In the genomic region with DNA sequence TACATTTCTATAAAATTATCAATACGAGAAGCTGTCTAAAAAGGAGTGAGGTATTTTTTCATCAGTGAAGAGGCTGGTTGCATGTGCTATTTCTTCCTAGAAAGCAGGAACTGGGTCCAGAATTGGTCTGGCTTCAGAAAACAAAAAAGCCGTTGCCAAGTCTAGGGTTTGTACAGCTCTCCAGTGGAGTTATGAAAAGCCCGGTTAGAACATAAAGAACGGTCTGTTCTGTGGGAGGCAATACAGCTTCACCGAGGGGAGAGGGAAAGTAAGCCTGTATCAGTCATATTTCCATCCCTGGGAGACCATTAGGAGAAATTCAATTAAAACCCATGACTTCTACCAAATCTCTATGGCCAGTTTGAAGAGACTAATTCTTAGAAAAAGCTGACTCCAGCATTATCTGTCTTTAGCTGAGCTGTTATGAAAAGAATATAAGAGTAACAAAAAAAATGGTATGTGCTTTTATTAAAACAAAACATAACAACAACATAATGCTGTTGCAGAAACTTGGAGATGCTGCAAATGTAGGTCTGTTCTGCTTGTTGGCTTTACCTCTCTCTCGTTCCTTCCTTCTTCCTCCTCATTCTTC, we compare ENCODE assay signal across 23 cellular contexts.
DNase-seq lines count a peak whose midpoint lies in the region; ATAC-seq and TF ChIP-seq lines count a peak whose summit lies in the region.
"Had no signal": no experiment of that assay in that cellular context is flagged by ENCODE, and none has a peak within 500 bp of the region (broad histone marks: within the 10 kb centered on the region; RNA-seq: fewer than 3 reads in every experiment).

No MANE protein-coding gene starts in this region.

- no peaks in the 10 kb centered on the region for H3K79me2 ChIP-seq in GM23338 (replicated peaks; ENCODE audit: insufficient read depth)
- H3K79me2 ChIP-seq in smooth muscle cell (ENCODE audit: low read depth): no peaks in the 10 kb centered on the region

- no peak overlapping the region for H3K27ac Mint-ChIP-seq in GM23338
- H3K27ac Mint-ChIP-seq in T-helper 2 cell treated with Interferon-gamma antibody and Interleukin-4, amounts not matched to agents 5 μg/mL and 100 μg/mL, for 36 hours: no peak overlapping the region
- H3K27ac Mint-ChIP-seq: CD4-positive, alpha-beta T cell; H9; HFFc6 had no signal

- no peaks in the 10 kb centered on the region for H3K9me3 ChIP-seq in smooth muscle cell (replicated peaks; ENCODE audit: low read depth)
- H3K9me3 ChIP-seq: BLaER1 had no signal

- WGBS in smooth muscle cell (ENCODE audit: low lambda C conversion rate): 88% methylated on average over 6 of the region's 6 CpGs

- ATAC-seq in GM23338 (no peak), GM21381 (IDR thresholded peaks at IDR 0.05; ENCODE audit: unreplicated experiment) (no peak)
- ATAC-seq: Panc1 had no signal

- H3F3A ChIP-seq in GM23338 (replicated peaks; ENCODE audit: low read depth) (no peaks in the 10 kb centered on the region), smooth muscle cell (ENCODE audit: low read depth) (peaks cover 3% of the 10 kb centered on the region)

- H3K4me2 ChIP-seq in GM23338: no peak overlapping the region
- H3K4me2 ChIP-seq in smooth muscle cell: no peak overlapping the region
- H3K4me2 ChIP-seq: BLaER1 had no signal

- H3K4me3 Mint-ChIP-seq in GM23338: no peak overlapping the region
- no peak overlapping the region for H3K4me3 Mint-ChIP-seq in T-helper 2 cell treated with Interferon-gamma antibody and Interleukin-4, amounts not matched to agents 5 μg/mL and 100 μg/mL, for 36 hours
- H3K4me3 Mint-ChIP-seq: CD4-positive, alpha-beta T cell; H9; HFFc6 had no signal

- H3K27me3 Mint-ChIP-seq in GM23338 (ENCODE audit: insufficient read depth, low read depth, poor library complexity): no peaks in the 10 kb centered on the region
- no peaks in the 10 kb centered on the region for H3K27me3 Mint-ChIP-seq in T-helper 2 cell treated with Interferon-gamma antibody and Interleukin-4, amounts not matched to agents 5 μg/mL and 100 μg/mL, for 36 hours (ENCODE audit: low read depth)

- H3K9ac ChIP-seq in smooth muscle cell (ENCODE audit: low read depth): no peak overlapping the region
- H3K9ac ChIP-seq: BLaER1 had no signal

- H4K20me1 ChIP-seq in GM23338 (replicated peaks; ENCODE audit: insufficient read depth) (no peaks in the 10 kb centered on the region), smooth muscle cell (ENCODE audit: low read depth) (no peaks in the 10 kb centered on the region)
- H4K20me1 ChIP-seq: BLaER1 had no signal

- peaks cover 3% of the 10 kb centered on the region; the same call in 1 of the 3 replicates for H3K36me3 Mint-ChIP-seq in GM23338 (ENCODE audit: low read depth)
- H3K36me3 Mint-ChIP-seq in T-helper 2 cell treated with Interferon-gamma antibody and Interleukin-4, amounts not matched to agents 5 μg/mL and 100 μg/mL, for 36 hours (ENCODE audit: low read depth): no peaks in the 10 kb centered on the region

- H2AFZ ChIP-seq in GM23338: peak overlapping the region; percentile 28; the same call in 1 of the 2 replicates
- peak overlapping the region; percentile 37 for H2AFZ ChIP-seq in smooth muscle cell (ENCODE audit: low read depth)

- H3K27ac ChIP-seq in GM23338 (ENCODE audit: low read depth) (no peak overlapping the region), smooth muscle cell (ENCODE audit: low read depth) (no peak overlapping the region)
- H3K27ac ChIP-seq: BLaER1 had no signal

- intact Hi-C loops in posterior vena cava (cut with DNase I): no loop called here

- peaks cover 58% of the 10 kb centered on the region for H3K9me3 Mint-ChIP-seq in GM23338
- no peaks in the 10 kb centered on the region for H3K9me3 Mint-ChIP-seq in T-helper 2 cell treated with Interferon-gamma antibody and Interleukin-4, amounts not matched to agents 5 μg/mL and 100 μg/mL, for 36 hours
- H3K9me3 Mint-ChIP-seq: CD4-positive, alpha-beta T cell; H9 had no signal

- peaks cover 6% of the 10 kb centered on the region; the same call in 1 of the 2 replicates for H3K9me2 ChIP-seq in GM23338 (ENCODE audit: insufficient read depth)

- no peaks in the 10 kb centered on the region for H3K4me1 ChIP-seq in GM23338 (ENCODE audit: insufficient read depth)
- H3K4me1 ChIP-seq in smooth muscle cell (ENCODE audit: low read depth): peaks cover 6% of the 10 kb centered on the region
- H3K4me1 ChIP-seq: BLaER1 had no signal

- H3K36me3 ChIP-seq in GM23338 (ENCODE audit: insufficient read depth) (no peaks in the 10 kb centered on the region), smooth muscle cell (ENCODE audit: low read depth) (no peaks in the 10 kb centered on the region)
- H3K36me3 ChIP-seq: BLaER1 had no signal

- DNase-seq in GM23338 (ENCODE audit: low spot score): no peak
- DNase-seq in epidermal melanocyte (ENCODE audit: insufficient read length, low spot score): peak; percentile 43
- peak; percentile 53 for DNase-seq in medulla oblongata (ENCODE audit: extremely low spot score)
- DNase-seq in smooth muscle cell (lab: John Stamatoyannopoulos, UW; ENCODE audit: unreplicated experiment): no peak
- DNase-seq in posterior vena cava (ENCODE audit: low spot score): no peak
- no peak for DNase-seq in T-helper 2 cell treated with Interferon-gamma antibody and Interleukin-4, amounts not matched to agents 5 μg/mL and 100 μg/mL, for 36 hours (ENCODE audit: low spot score)
- no peak for DNase-seq in stimulated activated CD8-positive, alpha-beta memory T cell treated with anti-CD3 and anti-CD28 coated beads, Interleukin-4, amount 100 ng/mL, for 48 hours
- DNase-seq: CD4-positive, alpha-beta T cell; COR-L47; DMS79; H9; HFFc6; Karpas-422; MV-4-11; NCI-H1105 treated with DMSO at 0.1 percent for 48 hours; NCI-H2029 treated with DMSO at 0.1 percent for 48 hours; NCI-H226; NCI-H510A treated with DMSO at 0.1 percent for 48 hours; NCI-H748 treated with DMSO at 0.1 percent for 48 hours; SIG-M5 had no signal

- no peaks in the 10 kb centered on the region for H3K27me3 ChIP-seq in GM23338 (ENCODE audit: insufficient read depth)
- peaks cover 3% of the 10 kb centered on the region for H3K27me3 ChIP-seq in smooth muscle cell (ENCODE audit: low read depth)
- H3K27me3 ChIP-seq: BLaER1 had no signal

- no peak for TF ChIP-seq CTCF in GM23338 (conservative IDR thresholded peaks at IDR 0.05; ENCODE audit: low read depth in 2 of 2)
- no peak for TF ChIP-seq CTCF in smooth muscle cell (IDR thresholded peaks at IDR 0.05; ENCODE audit: borderline replicate concordance, insufficient read depth, poor library complexity, severe bottlenecking)

- no peaks in the 10 kb centered on the region for H3K4me1 Mint-ChIP-seq in GM23338
- no peaks in the 10 kb centered on the region for H3K4me1 Mint-ChIP-seq in T-helper 2 cell treated with Interferon-gamma antibody and Interleukin-4, amounts not matched to agents 5 μg/mL and 100 μg/mL, for 36 hours (ENCODE audit: low read depth)

- H3K4me3 ChIP-seq in GM23338 (no peak overlapping the region), smooth muscle cell (no peak overlapping the region)
- H3K4me3 ChIP-seq: BLaER1 had no signal

TF ChIP-seq in GM23338, 12 proteins besides CTCF, POLR2A, EP300 and RAD21 (continues in another document):
- no peak for TF ChIP-seq ZNF331 (CRISPR knock-in tag; IDR thresholded peaks at IDR 0.05; ENCODE audit: low read depth)
- TF ChIP-seq POLR2AphosphoS5 (IDR thresholded peaks at IDR 0.05; ENCODE audit: low read depth): no peak
- TF ChIP-seq, protein P1, sequence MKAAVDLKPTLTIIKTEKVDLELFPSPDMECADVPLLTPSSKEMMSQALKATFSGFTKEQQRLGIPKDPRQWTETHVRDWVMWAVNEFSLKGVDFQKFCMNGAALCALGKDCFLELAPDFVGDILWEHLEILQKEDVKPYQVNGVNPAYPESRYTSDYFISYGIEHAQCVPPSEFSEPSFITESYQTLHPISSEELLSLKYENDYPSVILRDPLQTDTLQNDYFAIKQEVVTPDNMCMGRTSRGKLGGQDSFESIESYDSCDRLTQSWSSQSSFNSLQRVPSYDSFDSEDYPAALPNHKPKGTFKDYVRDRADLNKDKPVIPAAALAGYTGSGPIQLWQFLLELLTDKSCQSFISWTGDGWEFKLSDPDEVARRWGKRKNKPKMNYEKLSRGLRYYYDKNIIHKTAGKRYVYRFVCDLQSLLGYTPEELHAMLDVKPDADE (IDR thresholded peaks at IDR 0.05): no peak
- no peak for TF ChIP-seq EZH2phosphoT487 (IDR thresholded peaks at IDR 0.05; ENCODE audit: unreplicated experiment)
- no peak for TF ChIP-seq ZNF114 (CRISPR knock-in tag; IDR thresholded peaks at IDR 0.05)
- TF ChIP-seq JUNB (IDR thresholded peaks at IDR 0.05; ENCODE audit: unreplicated experiment): no peak
- TF ChIP-seq, protein P2, sequence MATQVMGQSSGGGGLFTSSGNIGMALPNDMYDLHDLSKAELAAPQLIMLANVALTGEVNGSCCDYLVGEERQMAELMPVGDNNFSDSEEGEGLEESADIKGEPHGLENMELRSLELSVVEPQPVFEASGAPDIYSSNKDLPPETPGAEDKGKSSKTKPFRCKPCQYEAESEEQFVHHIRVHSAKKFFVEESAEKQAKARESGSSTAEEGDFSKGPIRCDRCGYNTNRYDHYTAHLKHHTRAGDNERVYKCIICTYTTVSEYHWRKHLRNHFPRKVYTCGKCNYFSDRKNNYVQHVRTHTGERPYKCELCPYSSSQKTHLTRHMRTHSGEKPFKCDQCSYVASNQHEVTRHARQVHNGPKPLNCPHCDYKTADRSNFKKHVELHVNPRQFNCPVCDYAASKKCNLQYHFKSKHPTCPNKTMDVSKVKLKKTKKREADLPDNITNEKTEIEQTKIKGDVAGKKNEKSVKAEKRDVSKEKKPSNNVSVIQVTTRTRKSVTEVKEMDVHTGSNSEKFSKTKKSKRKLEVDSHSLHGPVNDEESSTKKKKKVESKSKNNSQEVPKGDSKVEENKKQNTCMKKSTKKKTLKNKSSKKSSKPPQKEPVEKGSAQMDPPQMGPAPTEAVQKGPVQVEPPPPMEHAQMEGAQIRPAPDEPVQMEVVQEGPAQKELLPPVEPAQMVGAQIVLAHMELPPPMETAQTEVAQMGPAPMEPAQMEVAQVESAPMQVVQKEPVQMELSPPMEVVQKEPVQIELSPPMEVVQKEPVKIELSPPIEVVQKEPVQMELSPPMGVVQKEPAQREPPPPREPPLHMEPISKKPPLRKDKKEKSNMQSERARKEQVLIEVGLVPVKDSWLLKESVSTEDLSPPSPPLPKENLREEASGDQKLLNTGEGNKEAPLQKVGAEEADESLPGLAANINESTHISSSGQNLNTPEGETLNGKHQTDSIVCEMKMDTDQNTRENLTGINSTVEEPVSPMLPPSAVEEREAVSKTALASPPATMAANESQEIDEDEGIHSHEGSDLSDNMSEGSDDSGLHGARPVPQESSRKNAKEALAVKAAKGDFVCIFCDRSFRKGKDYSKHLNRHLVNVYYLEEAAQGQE (IDR thresholded peaks at IDR 0.05; ENCODE audit: unreplicated experiment): no peak
- no peak for TF ChIP-seq CREB1 (CRISPR knock-in tag; IDR thresholded peaks at IDR 0.05; ENCODE audit: low read depth)
- no peak for TF ChIP-seq STAT1 (IDR thresholded peaks at IDR 0.05; ENCODE audit: unreplicated experiment)
- TF ChIP-seq NANOG (IDR thresholded peaks at IDR 0.05; ENCODE audit: borderline replicate concordance): no peak
- TF ChIP-seq EZH2 (IDR thresholded peaks at IDR 0.05; ENCODE audit: low read depth, unreplicated experiment): no peak

Comparison
In these comparisons a context has a peak if more than half of its experiments do, and no peak if none do; other contexts are left out.
1. DNase-seq: peak in epidermal melanocyte (single experiment) and medulla oblongata (single experiment); none in GM23338 (single experiment), smooth muscle cell (single experiment), posterior vena cava (single experiment), T-helper 2 cell treated with Interferon-gamma antibody and Interleukin-4, amounts not matched to agents 5 μg/mL and 100 μg/mL, for 36 hours (single experiment) and stimulated activated CD8-positive, alpha-beta memory T cell treated with anti-CD3 and anti-CD28 coated beads, Interleukin-4, amount 100 ng/mL, for 48 hours (single experiment).